In genomic region chr10:97412891-97413304, GRCh38 we compare ENCODE assay signal across 1 cellular context.
TF ChIP-seq lines count a peak whose summit lies in the region.

No MANE protein-coding gene starts in this region.

TF ChIP-seq in GM23338, 12 proteins besides CTCF, POLR2A, EP300 and RAD21 (continued from another document):
- no peak for TF ChIP-seq ZNF462 (CRISPR knock-in tag; IDR thresholded peaks at IDR 0.05)
- TF ChIP-seq REST (IDR thresholded peaks at IDR 0.05; ENCODE audit: unreplicated experiment), result no peak
- no peak for TF ChIP-seq POLR2AphosphoS5 (IDR thresholded peaks at IDR 0.05; ENCODE audit: low read depth)
- TF ChIP-seq STAT1 (IDR thresholded peaks at IDR 0.05; ENCODE audit: unreplicated experiment), result no peak
- TF ChIP-seq ZNF331 (CRISPR knock-in tag; IDR thresholded peaks at IDR 0.05; ENCODE audit: low read depth), result no peak
- no peak for TF ChIP-seq EZH2phosphoT487 (IDR thresholded peaks at IDR 0.05; ENCODE audit: unreplicated experiment)
- no peak for TF ChIP-seq ETS1 (IDR thresholded peaks at IDR 0.05)
- no peak for TF ChIP-seq CREB1 (CRISPR knock-in tag; IDR thresholded peaks at IDR 0.05; ENCODE audit: low read depth)
- TF ChIP-seq JUNB (IDR thresholded peaks at IDR 0.05; ENCODE audit: unreplicated experiment), result no peak
